ENCODE assay signal across 8 cellular contexts in genomic region chr3:126356373-126357298, GRCh38. TPM values are rescaled to one million over a fixed set of nuclear protein-coding genes. Genes with fewer than 3 reads are reported as not detected.
A peak's percentile ranks its signal among the peaks of the same experiment; 100 is the strongest.
DNase-seq lines count a peak whose midpoint lies in the region; ATAC-seq and TF ChIP-seq lines count a peak whose summit lies in the region.

No MANE protein-coding gene starts in this region.

- H3K36me3 Mint-ChIP-seq in effector memory CD8-positive, alpha-beta T cell (ENCODE audit: insufficient read depth) = no peaks in the 10 kb centered on the region

- H3K9me3 ChIP-seq in PC-9 (ENCODE audit: insufficient read depth, low read depth) (no peaks in the 10 kb centered on the region), uterus (no peaks in the 10 kb centered on the region)

- no peaks in the 10 kb centered on the region for H3K9me3 Mint-ChIP-seq in effector memory CD8-positive, alpha-beta T cell

- peak overlapping the region; percentile 46; the same call in 1 of the 2 replicates for H3K4me2 ChIP-seq in PC-9

- H3K27ac Mint-ChIP-seq in effector memory CD8-positive, alpha-beta T cell = peak overlapping the region in 1 of 2 donors; percentile 82

- CTCF ChIA-PET in PC-9 (lab: Charles Lee) = no interaction called here

- no peaks in the 10 kb centered on the region for H4K20me1 ChIP-seq in PC-9 (ENCODE audit: insufficient read depth)

- peaks cover 28% of the 10 kb centered on the region for H3K27me3 ChIP-seq in PC-9 (ENCODE audit: insufficient read depth, low read depth)
- no peaks in the 10 kb centered on the region for H3K27me3 ChIP-seq in uterus

- POLR2A ChIA-PET in PC-9 (lab: Charles Lee; ENCODE audit: unreplicated experiment) = interaction anchor here (0.6 kb wide), 1 partner anchor 1391 kb away, joined by 4 read pairs; no protein-coding TSS in a partner anchor

- DNase-seq in DMS 273 (lab: John Stamatoyannopoulos, UW; ENCODE audit: unreplicated experiment) = peak; percentile 59
- no peak for DNase-seq in DMS 273 treated with DMSO at 0.1 percent for 48 hours (lab: John Stamatoyannopoulos, UW)
- DNase-seq in PC-9 = no peak
- DNase-seq in effector memory CD8-positive, alpha-beta T cell = peak in 1 of 3 experiments; percentile 6
- DNase-seq in mucosa of gallbladder (ENCODE audit: low spot score) = peak; percentile 31
- DNase-seq in uterus = peak; percentile 47 to 48
- DNase-seq in activated CD4-positive, alpha-beta T cell treated with anti-CD3 and anti-CD28 coated beads for 1 hour = no peak

- no peak overlapping the region for H2AFZ ChIP-seq in PC-9

- H3K4me1 Mint-ChIP-seq in effector memory CD8-positive, alpha-beta T cell (ENCODE audit: low read depth in 2 of 2) = peaks cover 9 to 13% of the 10 kb centered on the region in 2 donors

- H3K4me3 Mint-ChIP-seq in effector memory CD8-positive, alpha-beta T cell = peak overlapping the region; percentile 79 to 83

- ATAC-seq in effector memory CD8-positive, alpha-beta T cell (replicated peaks) = peak; percentile 33
- no peak for ATAC-seq in GM21423 (IDR thresholded peaks at IDR 0.05; ENCODE audit: unreplicated experiment)

- no peaks in the 10 kb centered on the region for H3K4me1 ChIP-seq in PC-9 (replicated peaks; ENCODE audit: insufficient read depth)
- H3K4me1 ChIP-seq in uterus = peaks cover 0 to 3% of the 10 kb centered on the region in 2 donors

- BruUV-seq in PC-9 (replicated peaks; lab: Mats Ljungman, UMichigan) = no TSS peak

- H3K36me3 ChIP-seq in PC-9 (ENCODE audit: low read depth) (no peaks in the 10 kb centered on the region), uterus (no peaks in the 10 kb centered on the region)

- H3K4me3 ChIP-seq in PC-9 = peak overlapping the region; percentile 14; the same call in 1 of the 2 replicates
- peak overlapping the region; percentile 66 to 97 for H3K4me3 ChIP-seq in uterus

- H3K27ac ChIP-seq in PC-9 (no peak overlapping the region), uterus (peak overlapping the region; percentile 88 to 89)

- TF ChIP-seq POLR2A in uterus (IDR thresholded peaks at IDR 0.05) = peak in 1 of 2 donors; percentile 11

- intact Hi-C loops in PC-9 (cut with micrococcal nuclease; ENCODE audit: unreplicated experiment) = loop anchor here (10.0 kb wide), 1 partner anchor 92 kb away; no protein-coding TSS in a partner anchor
- intact Hi-C loops in uterus (cut with DNase I; ENCODE audit: low total_unique reads) = no loop called here

- no peaks in the 10 kb centered on the region for H3K79me2 ChIP-seq in PC-9 (ENCODE audit: low read depth)

- TF ChIP-seq CTCF in PC-9 (conservative IDR thresholded peaks at IDR 0.05) (no peak), uterus (IDR thresholded peaks at IDR 0.05) (no peak)

- H3F3A ChIP-seq in PC-9 (ENCODE audit: insufficient read depth, low read depth) = no peaks in the 10 kb centered on the region

- H3K9me2 ChIP-seq in PC-9 (ENCODE audit: insufficient read depth) = no peaks in the 10 kb centered on the region

- H3K27me3 Mint-ChIP-seq in effector memory CD8-positive, alpha-beta T cell = peaks cover 52 to 70% of the 10 kb centered on the region in 2 donors

RNA-seq across cellular contexts. Expression of gene KLF15, which starts 0.6 kb away (rescaled TPM):
- total RNA-seq in PC-9 (2021) = 0.65 and 0.70 TPM in 2 replicates
- 28.1 TPM for total RNA-seq in mucosa of gallbladder
- 10 to 100 TPM in 3 of 4 donors, 1 to 10 TPM in 1; 1.9 to 23.4 (median 18.2) TPM for total RNA-seq in uterus

RNA-seq across cellular contexts. Expression of gene CFAP100, which starts 38.1 kb away (rescaled TPM):
- total RNA-seq in PC-9 (2021) (not detected in 2 replicates), mucosa of gallbladder (0.40 TPM), uterus (1 to 10 TPM in 1 of 4 donors, under 1 TPM in 1, not detected in 2; 0.98 to 2.8 TPM)

Comparison
In these comparisons a context has a peak if more than half of its experiments do, and no peak if none do; other contexts are left out.
1. DNase-seq: peak in DMS 273 (single experiment), mucosa of gallbladder (single experiment) and uterus (2 of 2); none in DMS 273 treated with DMSO at 0.1 percent for 48 hours (single experiment), PC-9 (0 of 2) and activated CD4-positive, alpha-beta T cell treated with anti-CD3 and anti-CD28 coated beads for 1 hour (single experiment).